9 cellular contexts compared by ENCODE assay signal in the genomic region with DNA sequence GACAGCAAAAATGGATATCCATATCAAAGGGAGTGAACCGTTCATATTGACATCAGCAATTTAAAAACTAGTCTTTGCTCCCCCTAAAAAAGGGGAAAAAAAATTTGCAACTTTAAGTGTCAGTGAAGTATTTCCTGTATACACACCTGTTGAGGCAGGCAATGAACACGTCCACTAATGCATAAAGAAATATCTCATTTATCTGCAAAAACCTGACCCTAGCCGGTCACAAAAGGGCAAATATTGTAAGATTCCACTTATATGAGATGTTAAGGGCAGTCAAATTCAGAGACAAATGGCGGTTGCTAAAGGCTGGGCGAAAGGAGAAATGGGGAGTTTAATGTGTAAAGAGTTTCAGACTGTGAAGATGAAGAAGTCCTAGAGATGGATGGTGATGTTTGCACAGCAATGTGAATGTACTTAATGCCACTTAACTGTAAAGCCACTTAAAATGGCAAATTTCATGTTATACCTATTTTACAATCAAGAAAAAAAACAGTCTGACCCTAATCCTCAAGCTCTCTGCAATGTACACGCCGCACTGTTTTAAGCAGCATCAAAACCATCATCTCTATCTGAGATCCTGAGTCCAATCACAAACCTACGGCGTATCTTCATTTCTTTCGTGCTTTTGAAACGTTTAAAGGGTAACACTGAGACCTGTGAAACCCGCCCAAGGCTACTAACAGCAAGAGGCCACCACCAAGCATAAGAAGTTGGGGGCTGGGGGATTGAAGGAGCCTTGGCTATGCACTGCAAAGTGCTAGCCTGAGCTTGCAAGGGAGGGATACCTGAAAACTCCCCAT. TPM values are rescaled to one million over a fixed set of nuclear protein-coding genes. Genes with fewer than 3 reads are reported as not detected.
A peak's percentile ranks its signal among the peaks of the same experiment; 100 is the strongest.
DNase-seq lines count a peak whose midpoint lies in the region; FAIRE-seq and TF ChIP-seq lines count a peak whose summit lies in the region.
"Had no signal": no experiment of that assay in that cellular context is flagged by ENCODE, and none has a peak within 500 bp of the region (broad histone marks: within the 10 kb centered on the region; RNA-seq: fewer than 3 reads in every experiment).

No MANE protein-coding gene starts in this region.

- H3K27ac ChIP-seq in H1 (ENCODE audit: low read depth, low read length), result peak overlapping the region; percentile 96

- no peak overlapping the region for H3K14ac ChIP-seq in H1 (ENCODE audit: insufficient read length)

- no peak for DNase-seq in NT2/D1 (ENCODE audit: low read depth, low spot score)
- no peak for DNase-seq in H1 (ENCODE audit: low read depth in 1 of 2, low spot score in 2 of 2)
- no peak for DNase-seq in osteocyte (ENCODE audit: extremely low spot score, unreplicated experiment)
- no peak for DNase-seq in epidermal melanocyte (ENCODE audit: insufficient read length, low spot score)
- DNase-seq in AML-193 (lab: John Stamatoyannopoulos, UW), result no peak
- no peak for DNase-seq in Kasumi-1 (lab: John Stamatoyannopoulos, UW)
- no peak for DNase-seq in NCI-H524 (lab: John Stamatoyannopoulos, UW)

- H3K27me3 Mint-ChIP-seq in osteocyte (ENCODE audit: unreplicated experiment), result no peaks in the 10 kb centered on the region

- peak overlapping the region; percentile 86 to 88 for H3K4me2 ChIP-seq in H1 (ENCODE audit: insufficient read depth in 1 of 2, low read depth in 2 of 2, low read length in 2 of 2)

- H4K91ac ChIP-seq in H1 (replicated peaks; ENCODE audit: insufficient read length, low read length), result no peak overlapping the region

- peak overlapping the region; percentile 97 for H3K27ac Mint-ChIP-seq in osteocyte (ENCODE audit: unreplicated experiment)

- no peak for FAIRE-seq in H1 (lab: Jason Lieb, UNC)
- FAIRE-seq: TTC549 had no signal

- no peak overlapping the region for H2BK120ac ChIP-seq in H1 (replicated peaks; ENCODE audit: low read depth, low read length)

- peaks cover 0 to 25% of the 10 kb centered on the region in 2 experiments; a peak in 2 of 4 replicates for H3K79me2 ChIP-seq in H1 (ENCODE audit: control insufficient read depth in 1 of 2, insufficient read depth in 2 of 2, low read length in 2 of 2)

- H2AFZ ChIP-seq in H1 (ENCODE audit: low read length), result no peak overlapping the region

- peaks cover 23% of the 10 kb centered on the region for H3K4me1 Mint-ChIP-seq in osteocyte (ENCODE audit: unreplicated experiment)

- no peak overlapping the region for H2AK5ac ChIP-seq in H1 (ENCODE audit: low read depth, low read length)

- CTCF ChIA-PET in H1 (lab: Charles Lee; ENCODE audit: partially characterized antibody), result no interaction called here

- H4K5ac ChIP-seq in H1 (ENCODE audit: insufficient read length, low read depth, low read length), result no peak overlapping the region

- H3K4me3 Mint-ChIP-seq in osteocyte (ENCODE audit: unreplicated experiment), result peak overlapping the region; percentile 83

- H3K36me3 ChIP-seq in ES-I3 (ENCODE audit: insufficient read depth, low read length), result peaks cover 19% of the 10 kb centered on the region
- peaks cover 40% of the 10 kb centered on the region for H3K36me3 ChIP-seq in NT2/D1 (ENCODE audit: insufficient read depth, insufficient read length, low read length)
- peaks cover 0 to 37% (median 18%) of the 10 kb centered on the region in 4 experiments; a peak in 5 of 8 replicates for H3K36me3 ChIP-seq in H1 (ENCODE audit: control insufficient read depth in 2 of 4, insufficient read depth in 4 of 4, low read length in 3 of 4)

- H4K20me1 ChIP-seq in H1 (replicated peaks in 1 of 2; ENCODE audit: control insufficient read depth in 1 of 2, insufficient read depth in 2 of 2, low read length in 2 of 2), result no peaks in the 10 kb centered on the region

- H3K9me3 ChIP-seq in ES-I3 (ENCODE audit: control insufficient read depth, insufficient read depth, low read length) (no peaks in the 10 kb centered on the region), NT2/D1 (ENCODE audit: insufficient read depth, low read length) (no peaks in the 10 kb centered on the region), H1 (ENCODE audit: insufficient read depth in 2 of 2, low read depth in 1 of 2, low read length in 1 of 2) (no peaks in the 10 kb centered on the region)

- TF ChIP-seq RAD21 in H1 (IDR thresholded peaks at IDR 0.05 in 1 of 2, conservative IDR thresholded peaks at IDR 0.05 in 1 of 2; ENCODE audit: low read depth in 2 of 2, low read length in 2 of 2), result no peak

- no peak for TF ChIP-seq POLR2A in H1 (IDR thresholded peaks at IDR 0.05; ENCODE audit: control extremely low read depth in 1 of 2, low read depth in 2 of 2, low read length in 2 of 2)

- no peaks in the 10 kb centered on the region for H3K9me3 Mint-ChIP-seq in osteocyte (ENCODE audit: unreplicated experiment)

- no peak overlapping the region for H3K23ac ChIP-seq in H1 (ENCODE audit: insufficient read length)

- TF ChIP-seq EP300 in H1 (IDR thresholded peaks at IDR 0.05; ENCODE audit: borderline replicate concordance in 1 of 2, low read depth in 2 of 2, low read length in 2 of 2), result no peak

- H3K4ac ChIP-seq in H1 (replicated peaks; ENCODE audit: insufficient read length, low read depth, low read length), result no peak overlapping the region

- peak overlapping the region; percentile 96; the same call in 1 of the 2 replicates for H2BK5ac ChIP-seq in H1 (ENCODE audit: low read depth, low read length)

- H3K4me1 ChIP-seq in ES-I3 (ENCODE audit: insufficient read depth, low read length) (peaks cover 9% of the 10 kb centered on the region), NT2/D1 (ENCODE audit: insufficient read depth, insufficient read length) (no peaks in the 10 kb centered on the region), H1 (replicated peaks in 1 of 4; ENCODE audit: control insufficient read depth in 3 of 4, insufficient read depth in 4 of 4, low read length in 3 of 4) (peaks cover 2 to 8% (median 6%) of the 10 kb centered on the region in 4 experiments; a peak in 5 of 7 replicates)

- peaks cover 19% of the 10 kb centered on the region for H3K36me3 Mint-ChIP-seq in osteocyte (ENCODE audit: unreplicated experiment)

- H3K4me3 ChIP-seq in NT2/D1 (ENCODE audit: insufficient read length, low read depth), result peak overlapping the region; percentile 90
- H3K4me3 ChIP-seq in H1 (ENCODE audit: extremely low read depth in 1 of 4, insufficient read depth in 2 of 4, low read depth in 3 of 4, low read length in 4 of 4), result peak overlapping the region; percentile 79 to 95 (median 86)

- H3K18ac ChIP-seq in H1 (ENCODE audit: extremely low read depth, low read length), result peak overlapping the region; percentile 95; the same call in 1 of the 2 replicates

- H2BK12ac ChIP-seq in H1 (ENCODE audit: low read depth, low read length), result no peak overlapping the region

- H3K56ac ChIP-seq in H1 (replicated peaks; ENCODE audit: insufficient read length, low read depth, low read length), result no peak overlapping the region

- no peak overlapping the region for H2BK20ac ChIP-seq in H1 (ENCODE audit: low read length)

- H2BK15ac ChIP-seq in H1 (ENCODE audit: low read length), result no peak overlapping the region

- peaks cover 5% of the 10 kb centered on the region for H3K23me2 ChIP-seq in H1 (ENCODE audit: low read depth, low read length)

- H3K9ac ChIP-seq in ES-I3 (ENCODE audit: low read depth, low read length) (peak overlapping the region; percentile 96), NT2/D1 (ENCODE audit: insufficient read length, low read depth) (peak overlapping the region; percentile 98), H1 (replicated peaks in 1 of 4; ENCODE audit: extremely low read depth in 1 of 4, low read depth in 3 of 4, low read length in 3 of 4) (peak overlapping the region; percentile 44 to 92 (median 88))

- no peaks in the 10 kb centered on the region for H3K27me3 ChIP-seq in NT2/D1 (ENCODE audit: insufficient read depth, insufficient read length)
- no peaks in the 10 kb centered on the region for H3K27me3 ChIP-seq in H1 (replicated peaks in 1 of 4; ENCODE audit: control insufficient read depth in 3 of 4, extremely low read depth in 1 of 4, insufficient read depth in 3 of 4, low read length in 3 of 4)

- POLR2A ChIA-PET in H1 (lab: Charles Lee; ENCODE audit: partially characterized antibody), result interaction anchor here (0.7 to 2.4 kb wide), 12 partner anchors 9 to 42 kb away, joined by 3 to 19 read pairs (median 6); no protein-coding TSS in a partner anchor

- H3K79me1 ChIP-seq in H1 (ENCODE audit: low read depth, low read length), result no peaks in the 10 kb centered on the region

- TF ChIP-seq CTCF in H1 (IDR thresholded peaks at IDR 0.05; ENCODE audit: control extremely low read depth in 1 of 3, insufficient read depth in 1 of 3, low read depth in 1 of 3, low read length in 3 of 3), result no peak
- no peak for TF ChIP-seq CTCF in osteocyte (IDR thresholded peaks at IDR 0.05)

- H4K8ac ChIP-seq in H1 (ENCODE audit: extremely low read depth, insufficient read depth, low read length), result peak overlapping the region; percentile 98; the same call in 1 of the 2 replicates

- 66% methylated on average over 12 of the region's 12 CpGs; no CpG with 5 or more reads in 1 of the 2 experiments for WGBS in H1 (ENCODE audit: extremely low coverage in 1 of 2, insufficient coverage in 1 of 2, insufficient read length in 1 of 2, insufficient replicate concordance in 2 of 2, low coverage in 1 of 2, low lambda C conversion rate in 2 of 2, missing lambda C conversion rate in 1 of 2), 2 experiments

TF ChIP-seq in H1, 55 proteins besides CTCF, POLR2A, EP300 and RAD21 (continues in another document):
- no peak for TF ChIP-seq SIRT6 (IDR thresholded peaks at IDR 0.05; ENCODE audit: low read length)
- TF ChIP-seq BACH1 (IDR thresholded peaks at IDR 0.05; ENCODE audit: low read length), result no peak

RNA-seq across cellular contexts. Expression of a gene that starts 1.1 kb away (rescaled TPM):
- total RNA-seq in H1 (2021; fragmentation: NEBNext Ultra II Directional; extraction: Animal tissue kit (Norgen Biotek cat#: 25700)), result 40.8 and 44.6 TPM in 2 replicates
- polyA plus RNA-seq in H1 (2011; rRNA removed), result 21.4 and 24.5 TPM in 2 replicates
- 32.3 TPM for polyA plus RNA-seq in H1 (2011; cell fraction: cytosol; rRNA removed)
- 11.2 TPM for polyA plus RNA-seq in H1 (2011; cell fraction: nucleus; rRNA removed)
- 33.2 to 45.1 TPM (median 34.5 TPM) in 4 replicates for polyA plus RNA-seq in H1 (2012, experiment 1 of 2)
- polyA plus RNA-seq in H1 (2012, experiment 2 of 2), result 3.9 TPM
- polyA plus RNA-seq in H1 (2013, experiment 1 of 2), result 30.3 TPM
- 32.7 TPM for polyA plus RNA-seq in H1 (2013, experiment 2 of 2)
- 27.2 and 35.9 TPM in 2 replicates for polyA minus RNA-seq in H1 (2011; rRNA and poly(A)+ RNA removed)
- 18.4 TPM for polyA minus RNA-seq in H1 (2011; cell fraction: cytosol; rRNA and poly(A)+ RNA removed)
- 40.1 TPM for polyA minus RNA-seq in H1 (2011; cell fraction: nucleus; rRNA and poly(A)+ RNA removed)
- total RNA-seq in osteocyte, result 34.2 and 36.8 TPM in 2 replicates

RNA-seq across cellular contexts. Expression of a gene that starts 3.7 kb away (rescaled TPM):
- 75.5 and 78.2 TPM in 2 replicates for total RNA-seq in H1 (2021; fragmentation: NEBNext Ultra II Directional; extraction: Animal tissue kit (Norgen Biotek cat#: 25700))
- 48.2 and 56.9 TPM in 2 replicates for polyA plus RNA-seq in H1 (2011; rRNA removed)
- polyA plus RNA-seq in H1 (2011; cell fraction: cytosol; rRNA removed), result 68.9 TPM
- polyA plus RNA-seq in H1 (2011; cell fraction: nucleus; rRNA removed), result 26.3 TPM
- 63.0 to 79.8 TPM (median 65.8 TPM) in 4 replicates for polyA plus RNA-seq in H1 (2012, experiment 1 of 2)
- 50.3 TPM for polyA plus RNA-seq in H1 (2012, experiment 2 of 2)
- 85.5 TPM for polyA plus RNA-seq in H1 (2013, experiment 1 of 2)
- polyA plus RNA-seq in H1 (2013, experiment 2 of 2), result 95.9 TPM
- polyA minus RNA-seq in H1 (2011; rRNA and poly(A)+ RNA removed), result 88.5 and 101 TPM in 2 replicates
- 47.0 TPM for polyA minus RNA-seq in H1 (2011; cell fraction: cytosol; rRNA and poly(A)+ RNA removed)
- 43.1 TPM for polyA minus RNA-seq in H1 (2011; cell fraction: nucleus; rRNA and poly(A)+ RNA removed)
- total RNA-seq in osteocyte, result 76.6 and 78.2 TPM in 2 replicates
